In genomic region chr7:104469135-104469820, GRCh38 we compare ENCODE assay signal across 25 cellular contexts.
"Had no signal": no experiment of that assay in that cellular context is flagged by ENCODE, and none has a peak within 500 bp of the region (broad histone marks: within the 10 kb centered on the region; RNA-seq: fewer than 3 reads in every experiment).

No MANE protein-coding gene starts in this region.

- FAIRE-seq: islet of Langerhans had no signal

- H3K36me3 Mint-ChIP-seq: memory B cell had no signal

- H3K27ac ChIP-seq: dorsolateral prefrontal cortex, heart left ventricle, right atrium auricular region, sigmoid colon, skin epidermis, stomach, thoracic aorta, upper lobe of left lung, uterus had no signal

- H3K4me3 Mint-ChIP-seq: memory B cell, naive B cell, nephron had no signal

- H3K4me1 ChIP-seq: heart left ventricle, right atrium auricular region, sigmoid colon, stomach, upper lobe of left lung, uterus had no signal

- H3K4me1 Mint-ChIP-seq: memory B cell, naive B cell, nephron had no signal

- H3K27me3 ChIP-seq: right atrium auricular region, sigmoid colon, stomach, upper lobe of left lung, uterus had no signal

- DNase-seq: cortex of kidney; dorsolateral prefrontal cortex; effector CD8-positive, alpha-beta T cell; foreskin melanocyte; heart left ventricle; hypothalamus; kidney glomerular epithelial cell; midbrain; naive B cell; occipital lobe; posterior cingulate gyrus; sigmoid colon; stimulated activated CD4-positive, alpha-beta T cell treated with anti-CD3 and anti-CD28 coated beads, Interleukin-12 subunit alpha, Interleukin-12 subunit beta, amount 100 ng/mL, for 4 hours; stimulated activated naive CD4-positive, alpha-beta T cell; stomach; substantia nigra; upper lobe of left lung; uterus had no signal

- H3K9me3 ChIP-seq: right atrium auricular region, thoracic aorta, upper lobe of left lung, uterus had no signal

- H3K27me3 Mint-ChIP-seq: memory B cell had no signal

- H3K27ac Mint-ChIP-seq: memory B cell, naive B cell, nephron had no signal

- ATAC-seq: heart left ventricle, left lobe of liver had no signal

- H3K36me3 ChIP-seq: heart left ventricle, right atrium auricular region, sigmoid colon, stomach, thoracic aorta, upper lobe of left lung, uterus had no signal

- H3K4me3 ChIP-seq: dorsolateral prefrontal cortex, heart left ventricle, right atrium auricular region, sigmoid colon, skin epidermis, stomach, thoracic aorta, upper lobe of left lung, uterus had no signal
